ENCODE assay signal across 14 cellular contexts in the genomic region with DNA sequence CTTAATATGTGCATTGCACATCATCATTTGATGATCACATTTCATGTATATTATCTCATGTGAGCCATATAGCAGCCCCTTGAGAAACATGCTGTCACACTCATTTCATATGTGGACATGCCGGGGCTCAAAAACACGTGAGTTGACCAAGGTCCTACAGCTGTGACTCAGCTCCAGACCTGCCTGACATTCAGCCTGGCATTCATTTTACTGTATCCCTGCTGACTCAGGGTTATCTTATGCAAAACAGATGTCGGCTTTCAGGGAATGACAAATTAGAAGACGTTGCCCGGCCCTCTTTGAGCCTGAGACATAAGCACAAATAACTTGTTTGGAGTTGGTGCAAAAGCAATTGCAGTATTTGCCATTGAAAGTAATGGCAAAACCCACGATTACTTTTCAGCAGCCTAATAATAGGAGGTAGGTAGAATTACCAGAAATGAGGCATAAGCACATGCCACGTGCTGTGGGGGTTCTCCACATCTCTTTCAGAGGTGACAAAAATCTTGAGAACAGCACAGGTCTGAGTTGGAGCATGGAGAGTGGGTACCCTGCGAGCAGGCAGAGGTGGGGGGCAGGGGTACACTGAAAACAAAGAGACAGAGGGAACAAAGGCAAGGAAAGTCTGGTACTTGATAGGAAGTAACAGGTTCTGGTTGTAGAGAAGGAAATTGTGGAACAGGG.
A peak's percentile ranks its signal among the peaks of the same experiment; 100 is the strongest.
DNase-seq lines count a peak whose midpoint lies in the region; TF ChIP-seq lines count a peak whose summit lies in the region.
"Had no signal": no experiment of that assay in that cellular context is flagged by ENCODE, and none has a peak within 500 bp of the region (broad histone marks: within the 10 kb centered on the region; RNA-seq: fewer than 3 reads in every experiment).

No MANE protein-coding gene starts in this region.

- H3K4me3 Mint-ChIP-seq in HFFc6 (no peak overlapping the region; the same call in 1 of the 2 replicates), endodermal cell (no peak overlapping the region)
- H3K4me3 Mint-ChIP-seq: CD4-positive, alpha-beta T cell; T-helper 1 cell treated with Interleukin-12 subunit alpha and Interleukin-12 subunit beta and Interleukin-4 antibody, amounts not matched to agents 30 μg/mL and 1 μg/mL, for 36 hours had no signal

- peaks cover 6% of the 10 kb centered on the region; the same call in 1 of the 2 replicates for H3K36me3 Mint-ChIP-seq in HFFc6 (ENCODE audit: low read depth)
- H3K36me3 Mint-ChIP-seq in endodermal cell (ENCODE audit: low read depth): no peaks in the 10 kb centered on the region

- no peak overlapping the region for H3K27ac ChIP-seq in endodermal cell (ENCODE audit: low read depth, low read length)
- H3K27ac ChIP-seq: KMS-11 had no signal

- H3K4me1 ChIP-seq in adipocyte (ENCODE audit: control insufficient read depth, insufficient read depth, low read length): peaks cover 26% of the 10 kb centered on the region
- H3K4me1 ChIP-seq in endodermal cell (ENCODE audit: control insufficient read depth, insufficient read depth, low read length): no peaks in the 10 kb centered on the region

- H3K9ac ChIP-seq in adipocyte (ENCODE audit: low read length) (no peak overlapping the region), endodermal cell (ENCODE audit: extremely low read depth, low read length, poor library complexity, severe bottlenecking) (no peak overlapping the region)
- H3K9ac ChIP-seq: KMS-11 had no signal

- TF ChIP-seq CTCF in AG10803 (conservative IDR thresholded peaks at IDR 0.05; ENCODE audit: low read length) (no peak), HFFc6 (IDR thresholded peaks at IDR 0.05) (no peak), endodermal cell (conservative IDR thresholded peaks at IDR 0.05) (no peak)

- H3K4me1 Mint-ChIP-seq in HFFc6 (ENCODE audit: low read depth): peaks cover 17% of the 10 kb centered on the region
- H3K4me1 Mint-ChIP-seq in endodermal cell: peaks cover 12% of the 10 kb centered on the region

- H3K9me3 Mint-ChIP-seq in HFFc6: no peaks in the 10 kb centered on the region
- peaks cover 5% of the 10 kb centered on the region for H3K9me3 Mint-ChIP-seq in endodermal cell
- H3K9me3 Mint-ChIP-seq: CD4-positive, alpha-beta T cell had no signal

- H3K36me3 ChIP-seq in adipocyte (ENCODE audit: control insufficient read depth, insufficient read depth, low read length, severe bottlenecking) (no peaks in the 10 kb centered on the region), endodermal cell (ENCODE audit: control insufficient read depth, insufficient read depth, low read length) (no peaks in the 10 kb centered on the region)

- DNase-seq in AG10803 (ENCODE audit: low read depth): peak; percentile 89
- DNase-seq in HFFc6: peak; percentile 79
- DNase-seq in adipocyte (ENCODE audit: low read depth): peak; percentile 92
- DNase-seq in fibroblast of the conjunctiva (ENCODE audit: low read depth): peak; percentile 53
- DNase-seq in endodermal cell: no peak
- DNase-seq in SKM-1 (lab: John Stamatoyannopoulos, UW; ENCODE audit: unreplicated experiment): no peak
- no peak for DNase-seq in AML-193 (lab: John Stamatoyannopoulos, UW)
- DNase-seq in hepatic stellate cell (ENCODE audit: low spot score): no peak
- DNase-seq: activated effector memory CD4-positive, alpha-beta T cell treated with Interleukin-2 at 50 U/mL for 16 hours; CD4-positive, alpha-beta T cell; foreskin melanocyte; NCI-H2029 treated with DMSO at 0.1 percent for 48 hours had no signal

- H3K27me3 Mint-ChIP-seq in HFFc6 (ENCODE audit: insufficient read depth) (peaks cover 14% of the 10 kb centered on the region), endodermal cell (ENCODE audit: insufficient read depth) (peaks cover 2% of the 10 kb centered on the region)
- H3K27me3 Mint-ChIP-seq: CD4-positive, alpha-beta T cell had no signal

- H3K27me3 ChIP-seq in adipocyte (replicated peaks; ENCODE audit: control insufficient read depth, insufficient read depth, low read length) (no peaks in the 10 kb centered on the region), endodermal cell (ENCODE audit: control insufficient read depth, insufficient read depth, low read length, poor library complexity, severe bottlenecking) (no peaks in the 10 kb centered on the region)

- H3K27ac Mint-ChIP-seq in HFFc6: no peak overlapping the region
- no peak overlapping the region for H3K27ac Mint-ChIP-seq in endodermal cell
- H3K27ac Mint-ChIP-seq: CD4-positive, alpha-beta T cell; T-helper 1 cell treated with Interleukin-12 subunit alpha and Interleukin-12 subunit beta and Interleukin-4 antibody, amounts not matched to agents 30 μg/mL and 1 μg/mL, for 36 hours had no signal

- H3K9me3 ChIP-seq in adipocyte (ENCODE audit: control insufficient read depth, low read length) (no peaks in the 10 kb centered on the region), endodermal cell (ENCODE audit: control insufficient read depth, low read length) (no peaks in the 10 kb centered on the region)

- no peak overlapping the region for H3K4me3 ChIP-seq in AG10803 (ENCODE audit: low read length)
- H3K4me3 ChIP-seq in adipocyte (ENCODE audit: low read length): no peak overlapping the region
- H3K4me3 ChIP-seq in endodermal cell (ENCODE audit: low read length): no peak overlapping the region

- 66 to 71% methylated on average over 8 of the region's 8 CpGs for WGBS in endodermal cell (ENCODE audit: insufficient coverage in 1 of 2, insufficient read length in 1 of 2), 2 experiments

Comparison
In these comparisons a context has a peak if more than half of its experiments do, and no peak if none do; other contexts are left out.
1. DNase-seq: peak in AG10803 (single experiment), HFFc6 (single experiment), adipocyte (single experiment) and fibroblast of the conjunctiva (single experiment); none in endodermal cell (single experiment), SKM-1 (single experiment), AML-193 (0 of 2) and hepatic stellate cell (single experiment).